Comparison of ENCODE assay signal across 9 cellular contexts in genomic region chr9:113349044-113349433, GRCh38. TPM values are rescaled to one million over a fixed set of nuclear protein-coding genes. Genes with fewer than 3 reads are reported as not detected.
DNase-seq lines count a peak whose midpoint lies in the region; ATAC-seq, FAIRE-seq and TF ChIP-seq lines count a peak whose summit lies in the region.
"Had no signal": no experiment of that assay in that cellular context is flagged by ENCODE, and none has a peak within 500 bp of the region (broad histone marks: within the 10 kb centered on the region; RNA-seq: fewer than 3 reads in every experiment).

No MANE protein-coding gene starts in this region.

- H3K36me3 ChIP-seq in HAP-1 (replicated peaks): no peaks in the 10 kb centered on the region
- H3K36me3 ChIP-seq in adipocyte (ENCODE audit: control insufficient read depth, insufficient read depth, low read length, severe bottlenecking): no peaks in the 10 kb centered on the region
- H3K36me3 ChIP-seq in mucosa of rectum (ENCODE audit: control insufficient read depth in 2 of 2, insufficient read depth in 2 of 2, low read length in 2 of 2): no peaks in the 10 kb centered on the region

- peaks cover 45% of the 10 kb centered on the region for H3K27me3 ChIP-seq in HAP-1 (ENCODE audit: low read depth)
- H3K27me3 ChIP-seq in adipocyte (replicated peaks; ENCODE audit: control insufficient read depth, insufficient read depth, low read length): peaks cover 38% of the 10 kb centered on the region
- H3K27me3 ChIP-seq in mucosa of rectum (ENCODE audit: control insufficient read depth in 2 of 2, insufficient read depth in 2 of 2, low read length in 2 of 2): peaks cover 0 to 2% of the 10 kb centered on the region in 2 donors

- H3K9me3 ChIP-seq in A549: no peaks in the 10 kb centered on the region
- no peaks in the 10 kb centered on the region for H3K9me3 ChIP-seq in HAP-1
- H3K9me3 ChIP-seq in adipocyte (ENCODE audit: control insufficient read depth, low read length): no peaks in the 10 kb centered on the region
- no peaks in the 10 kb centered on the region for H3K9me3 ChIP-seq in mucosa of rectum (ENCODE audit: control insufficient read depth in 2 of 2, low read length in 2 of 2)

- CTCF ChIA-PET in A549 (lab: Yijun Ruan, JAX): interaction anchor here (0.6 to 2.8 kb wide), 11 partner anchors 9 to 309 kb away, joined by 3 to 11 read pairs (median 3); partner anchors contain the start of gene WDR31

- DNase-seq in A549 (ENCODE audit: low read depth in 1 of 2, low spot score in 1 of 2) (no peak), HAP-1 (ENCODE audit: low spot score in 2 of 2) (no peak), adipocyte (ENCODE audit: low read depth) (no peak), kidney tubule cell (ENCODE audit: low spot score) (no peak), GF-D8 (lab: John Stamatoyannopoulos, UW) (no peak), NCI-H146 treated with DMSO at 0.1 percent for 48 hours (lab: John Stamatoyannopoulos, UW; ENCODE audit: unreplicated experiment) (no peak)

- POLR2A ChIA-PET in A549 (lab: Yijun Ruan, JAX): interaction anchor here (5.4 kb wide), 1 partner anchor 9 kb away, joined by 29 read pairs; the partner anchor contains the start of gene WDR31

- TF ChIP-seq RAD21 in A549 (conservative IDR thresholded peaks at IDR 0.05 in 1 of 2, IDR thresholded peaks at IDR 0.05 in 1 of 2): no peak

- peaks cover 6% of the 10 kb centered on the region; the same call in 1 of the 3 replicates for H3K4me1 ChIP-seq in A549
- no peaks in the 10 kb centered on the region for H3K4me1 ChIP-seq in HAP-1
- peaks cover 6% of the 10 kb centered on the region for H3K4me1 ChIP-seq in adipocyte (ENCODE audit: control insufficient read depth, insufficient read depth, low read length)
- peaks cover 22 to 33% of the 10 kb centered on the region in 2 donors for H3K4me1 ChIP-seq in mucosa of rectum (ENCODE audit: control insufficient read depth in 2 of 2, insufficient read depth in 2 of 2, low read length in 2 of 2)

- no peak overlapping the region for H3K9ac ChIP-seq in adipocyte (ENCODE audit: low read length)
- H3K9ac ChIP-seq in mucosa of rectum (ENCODE audit: low read depth in 1 of 2, low read length in 2 of 2): peak overlapping the region in 1 of 2 donors; percentile 36
- H3K9ac ChIP-seq: GM23248 had no signal

- TF ChIP-seq POLR2A in A549 (IDR thresholded peaks at IDR 0.05; ENCODE audit: low read length): no peak

- no peak for FAIRE-seq in A549 (lab: Jason Lieb, UNC)

- H3K27ac ChIP-seq in A549 (no peak overlapping the region), mucosa of rectum (ENCODE audit: low read depth in 2 of 2, low read length in 2 of 2) (peak overlapping the region in 1 of 2 donors; percentile 29)
- H3K27ac ChIP-seq: GM23248 had no signal

- TF ChIP-seq CTCF in A549 (IDR thresholded peaks at IDR 0.05): no peak

- 44% methylated on average over 12 of the region's 12 CpGs for WGBS in A549 (ENCODE audit: missing lambda C conversion rate)

- no peak for TF ChIP-seq EP300 in A549 (IDR thresholded peaks at IDR 0.05)

- peak overlapping the region; percentile 97 for H3K4me2 ChIP-seq in A549

- no peak for ATAC-seq in A549
- no peak for ATAC-seq in GM21423 (IDR thresholded peaks at IDR 0.05; ENCODE audit: unreplicated experiment)

- H3K4me3 ChIP-seq in A549 (peak overlapping the region; percentile 74), HAP-1 (peak overlapping the region; percentile 16), adipocyte (ENCODE audit: low read length) (peak overlapping the region; percentile 62), mucosa of rectum (ENCODE audit: low read length in 2 of 2) (peak overlapping the region; percentile 64 to 67)

- in situ Hi-C loops in HAP-1 (cut with MboI; ENCODE audit: low sequenced_read_pairs): no loop called here

TF ChIP-seq in A549, 52 proteins besides CTCF, POLR2A, EP300 and RAD21:
- TF ChIP-seq CHD4 (IDR thresholded peaks at IDR 0.05; ENCODE audit: borderline replicate concordance) (no peak), CBX2 (IDR thresholded peaks at IDR 0.05; ENCODE audit: borderline replicate concordance, low read depth) (no peak), FOSL2 (IDR thresholded peaks at IDR 0.05) (no peak), FOSL2 (CRISPR knock-in tag; IDR thresholded peaks at IDR 0.05) (no peak), JUN (IDR thresholded peaks at IDR 0.05) (no peak)

RNA-seq across cellular contexts. Expression of gene BSPRY, which starts 0.3 kb away (rescaled TPM):
- 0.06 and 0.07 TPM in 2 replicates for polyA plus RNA-seq in A549 (2011; rRNA removed)
- polyA plus RNA-seq in A549 (2012; cell fraction: cytosol; rRNA removed): 0.04 and 0.05 TPM in 2 replicates
- polyA plus RNA-seq in A549 (2012; cell fraction: nucleus; rRNA removed): 0.05 and 0.11 TPM in 2 replicates
- polyA plus RNA-seq in A549 (2017; fragmentation: RNase III; extraction: RNeasy Plus Mini Kit Qiagen cat#74134 plus additional on column Dnase treatment): 0.04 to 0.05 TPM in 2 of 3 replicates, not detected in the other
- 0.21 TPM in 1 of 2 replicates, not detected in the other for polyA minus RNA-seq in A549 (2011; rRNA and poly(A)+ RNA removed)
- polyA plus RNA-seq: GM23248 had no signal

RNA-seq across cellular contexts. Expression of gene WDR31, which starts 9.0 kb away (rescaled TPM):
- polyA plus RNA-seq in A549 (2011; rRNA removed) (2.9 and 3.7 TPM in 2 replicates), A549 (2017; fragmentation: RNase III; extraction: RNeasy Plus Mini Kit Qiagen cat#74134 plus additional on column Dnase treatment) (1.9 to 2.1 TPM (median 1.9 TPM) in 3 replicates)
- polyA plus RNA-seq in A549 (2012; cell fraction: cytosol; rRNA removed): 0.91 and 1.2 TPM in 2 replicates
- 0.99 and 1.1 TPM in 2 replicates for polyA plus RNA-seq in A549 (2012; cell fraction: nucleus; rRNA removed)
- polyA minus RNA-seq in A549 (2011; rRNA and poly(A)+ RNA removed): 7.8 and 13.9 TPM in 2 replicates

RNA-seq across cellular contexts. Expression of gene HDHD3, which starts 27.7 kb away (rescaled TPM):
- polyA plus RNA-seq in A549 (2011; rRNA removed) (17.5 and 22.2 TPM in 2 replicates), A549 (2017; fragmentation: RNase III; extraction: RNeasy Plus Mini Kit Qiagen cat#74134 plus additional on column Dnase treatment) (17.0 to 22.6 TPM (median 21.0 TPM) in 3 replicates)
- polyA plus RNA-seq in A549 (2012; cell fraction: cytosol; rRNA removed): 29.8 and 35.9 TPM in 2 replicates
- 51.2 and 52.4 TPM in 2 replicates for polyA plus RNA-seq in A549 (2012; cell fraction: nucleus; rRNA removed)
- 18.6 and 25.0 TPM in 2 replicates for polyA minus RNA-seq in A549 (2011; rRNA and poly(A)+ RNA removed)

RNA-seq across cellular contexts. Expression of gene RNF183, which starts 45.9 kb away (rescaled TPM):
- 0.13 and 0.15 TPM in 2 replicates for polyA plus RNA-seq in A549 (2011; rRNA removed)
- polyA plus RNA-seq in A549 (2012; cell fraction: cytosol; rRNA removed): 0.04 and 0.06 TPM in 2 replicates
- polyA plus RNA-seq in A549 (2012; cell fraction: nucleus; rRNA removed): 0.42 and 0.44 TPM in 2 replicates
- polyA plus RNA-seq in A549 (2017; fragmentation: RNase III; extraction: RNeasy Plus Mini Kit Qiagen cat#74134 plus additional on column Dnase treatment): not detected in 3 replicates
- polyA minus RNA-seq in A549 (2011; rRNA and poly(A)+ RNA removed): not detected in 2 replicates
- polyA plus RNA-seq: GM23248 had no signal

RNA-seq across cellular contexts. Expression of gene ALAD, which starts 52.0 kb away (rescaled TPM):
- polyA plus RNA-seq in A549 (2011; rRNA removed) (5.7 and 9.5 TPM in 2 replicates), A549 (2017; fragmentation: RNase III; extraction: RNeasy Plus Mini Kit Qiagen cat#74134 plus additional on column Dnase treatment) (15.6 to 19.6 TPM (median 18.5 TPM) in 3 replicates)
- 6.6 and 7.9 TPM in 2 replicates for polyA plus RNA-seq in A549 (2012; cell fraction: cytosol; rRNA removed)
- polyA plus RNA-seq in A549 (2012; cell fraction: nucleus; rRNA removed): 13.6 and 18.5 TPM in 2 replicates
- 6.2 and 10.8 TPM in 2 replicates for polyA minus RNA-seq in A549 (2011; rRNA and poly(A)+ RNA removed)

Comparison
In these comparisons a context has a peak if more than half of its experiments do, and no peak if none do; other contexts are left out.
1. H3K4me3 ChIP-seq: peak in every context shown above with its lines; median percentile 74 in A549; 66 in mucosa of rectum; 62 in adipocyte; 16 in HAP-1.